In the genomic region with DNA sequence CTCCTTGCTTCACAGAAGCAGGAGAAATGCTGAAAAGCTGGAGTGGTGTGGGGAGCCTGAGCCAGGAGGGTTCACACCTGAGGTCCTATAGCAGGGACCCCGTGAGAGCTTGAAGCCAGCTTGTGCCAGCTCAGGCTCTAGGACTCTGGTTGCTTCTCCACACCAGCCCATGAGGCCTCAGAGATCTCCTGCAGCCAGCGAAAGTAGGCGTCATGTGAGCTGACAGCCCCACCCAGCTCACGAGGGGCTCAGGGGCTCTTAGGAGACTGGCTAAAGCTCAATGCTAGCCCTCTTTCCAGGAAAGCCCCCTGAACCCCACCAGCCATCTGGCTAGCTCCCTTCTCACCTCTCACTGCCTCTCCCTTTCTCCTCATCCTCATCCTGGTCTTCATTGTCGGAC, we compare ENCODE assay signal across 32 cellular contexts. TPM values are rescaled to one million over a fixed set of nuclear protein-coding genes. Genes with fewer than 3 reads are reported as not detected.
"Had no signal": no experiment of that assay in that cellular context is flagged by ENCODE, and none has a peak within 500 bp of the region (broad histone marks: within the 10 kb centered on the region; RNA-seq: fewer than 3 reads in every experiment).

No MANE protein-coding gene starts in this region.

- H3K9me3 Mint-ChIP-seq: naive thymus-derived CD8-positive, alpha-beta T cell; natural killer cell treated with Interleukin-12 subunit alpha and Interleukin-12 subunit beta and Interleukin-15 and Interleukin-18, amount 100 ng/mL, for 72 hours; nephron progenitor cell; neural crest cell; stimulated activated memory B cell treated with anti-CD40 and anti-IgM and Interleukin-4, amounts not matched to agents 10 μg/mL and 1 μg/mL and 100 μg/mL, for 72 hours; stimulated activated naive CD8-positive, alpha-beta T cell treated with anti-CD3 and anti-CD28 coated beads, Interleukin-15, Interleukin-2, amounts not matched to agents 100 ng/mL and 50 ng/mL, for 24 hours; type B pancreatic cell had no signal

- H3K4me1 ChIP-seq: psoas muscle, right lobe of liver, sigmoid colon, suprapubic skin, testis, tibial artery, transverse colon, upper lobe of right lung, uterus had no signal

- H3K4me3 Mint-ChIP-seq: naive B cell; naive thymus-derived CD8-positive, alpha-beta T cell; natural killer cell treated with Interleukin-12 subunit alpha and Interleukin-12 subunit beta and Interleukin-15 and Interleukin-18, amount 100 ng/mL, for 72 hours; nephron progenitor cell; neural crest cell; stimulated activated memory B cell treated with anti-CD40 and anti-IgM and Interleukin-4, amounts not matched to agents 10 μg/mL and 1 μg/mL and 100 μg/mL, for 72 hours; stimulated activated naive CD8-positive, alpha-beta T cell treated with anti-CD3 and anti-CD28 coated beads, Interleukin-15, Interleukin-2, amounts not matched to agents 100 ng/mL and 50 ng/mL, for 24 hours; type B pancreatic cell had no signal

- H3K27ac ChIP-seq: neutrophil, ovary, psoas muscle, right lobe of liver, sigmoid colon, suprapubic skin, testis, tibial artery, transverse colon, upper lobe of right lung, uterus had no signal

- ATAC-seq: naive thymus-derived CD8-positive, alpha-beta T cell; natural killer cell treated with Interleukin-12 subunit alpha and Interleukin-12 subunit beta and Interleukin-15 and Interleukin-18, amount 100 ng/mL, for 72 hours; psoas muscle; right cardiac atrium; stimulated activated memory B cell treated with anti-CD40 and anti-IgM and Interleukin-4, amounts not matched to agents 10 μg/mL and 1 μg/mL and 100 μg/mL, for 72 hours; upper lobe of right lung had no signal

- H3K4me3 ChIP-seq: ovary, psoas muscle, right lobe of liver, sigmoid colon, suprapubic skin, testis, tibial artery, transverse colon, upper lobe of right lung, uterus had no signal

- H3K4me1 Mint-ChIP-seq: nephron progenitor cell; neural crest cell; stimulated activated memory B cell treated with anti-CD40 and anti-IgM and Interleukin-4, amounts not matched to agents 10 μg/mL and 1 μg/mL and 100 μg/mL, for 72 hours had no signal

- H3K27ac Mint-ChIP-seq: naive B cell; natural killer cell treated with Interleukin-12 subunit alpha and Interleukin-12 subunit beta and Interleukin-15 and Interleukin-18, amount 100 ng/mL, for 72 hours; nephron progenitor cell; progenitor cell of endocrine pancreas; stimulated activated memory B cell treated with anti-CD40 and anti-IgM and Interleukin-4, amounts not matched to agents 10 μg/mL and 1 μg/mL and 100 μg/mL, for 72 hours; stimulated activated naive CD8-positive, alpha-beta T cell treated with anti-CD3 and anti-CD28 coated beads, Interleukin-15, Interleukin-2, amounts not matched to agents 100 ng/mL and 50 ng/mL, for 24 hours; type B pancreatic cell had no signal

- H3K36me3 ChIP-seq: neutrophil, ovary, right lobe of liver, sigmoid colon, suprapubic skin, tibial artery, transverse colon, upper lobe of right lung, uterus had no signal

- DNase-seq: naive B cell; naive thymus-derived CD8-positive, alpha-beta T cell; nephron progenitor cell; nucleus accumbens; ovary; psoas muscle; right cardiac atrium; right lobe of liver; sigmoid colon; small intestine; stimulated activated CD4-positive, alpha-beta T cell treated with anti-CD3 and anti-CD28 coated beads, Interleukin-15, amount 100 ng/mL, for 24 hours; stimulated activated CD4-positive, alpha-beta T cell treated with anti-CD3 and anti-CD28 coated beads, Interleukin-2, amount 100 ng/mL, for 24 hours; stimulated activated CD4-positive, alpha-beta T cell treated with anti-CD3 and anti-CD28 coated beads, Interleukin-2, amount 100 ng/mL, for 48 hours; stimulated activated CD4-positive, alpha-beta T cell treated with anti-CD3 and anti-CD28 coated beads, Interleukin-4, amount 100 ng/mL, for 4 hours; stimulated activated CD8-positive, alpha-beta memory T cell treated with anti-CD3 and anti-CD28 coated beads, Interleukin-4, amount 100 ng/mL, for 48 hours; stimulated activated naive CD4-positive, alpha-beta T cell treated with Interleukin-2 at 50 U/mL for 16 hours; substantia nigra; testis; tibial artery; transverse colon; upper lobe of right lung; uterus had no signal

- H3K27me3 ChIP-seq: neutrophil, ovary, right lobe of liver, sigmoid colon, suprapubic skin, testis, transverse colon, upper lobe of right lung, uterus had no signal

- H3K27me3 Mint-ChIP-seq: stimulated activated naive CD8-positive, alpha-beta T cell treated with anti-CD3 and anti-CD28 coated beads, Interleukin-15, Interleukin-2, amounts not matched to agents 100 ng/mL and 50 ng/mL, for 24 hours had no signal

- H3K9me3 ChIP-seq: neutrophil, ovary, psoas muscle, right lobe of liver, sigmoid colon, suprapubic skin, testis, tibial artery, transverse colon, upper lobe of right lung, uterus had no signal

- H3K36me3 Mint-ChIP-seq: naive B cell; naive thymus-derived CD8-positive, alpha-beta T cell; natural killer cell treated with Interleukin-12 subunit alpha and Interleukin-12 subunit beta and Interleukin-15 and Interleukin-18, amount 100 ng/mL, for 72 hours; stimulated activated memory B cell treated with anti-CD40 and anti-IgM and Interleukin-4, amounts not matched to agents 10 μg/mL and 1 μg/mL and 100 μg/mL, for 72 hours; type B pancreatic cell had no signal

RNA-seq across cellular contexts. Expression of a gene that starts 16.9 kb away (rescaled TPM):
- total RNA-seq: right lobe of liver had no signal

RNA-seq across cellular contexts. Expression of a gene that starts 45.7 kb away (rescaled TPM):
- total RNA-seq: myocyte, skeletal muscle tissue had no signal
